Comparison of ENCODE assay signal across 12 cellular contexts in the genomic region with DNA sequence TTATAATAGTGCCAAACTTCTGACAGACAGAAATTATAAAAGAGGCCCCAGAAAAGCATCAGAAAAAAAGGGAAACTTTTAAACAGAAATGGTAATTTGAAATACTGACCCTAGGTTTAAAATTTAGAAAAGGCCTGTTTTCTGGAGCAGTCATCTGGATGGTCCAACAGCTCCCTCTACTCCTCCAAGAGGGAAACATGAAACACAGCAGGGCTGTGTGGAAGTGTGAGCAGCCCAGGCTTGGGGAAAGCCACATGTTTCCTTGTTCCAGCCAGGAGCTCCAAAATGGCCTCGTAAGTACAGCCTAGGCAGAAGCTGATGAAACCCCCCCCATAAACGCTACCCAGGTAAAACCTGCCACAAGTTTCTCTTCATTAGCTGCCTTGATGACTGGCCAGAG.
DNase-seq lines count a peak whose midpoint lies in the region; ATAC-seq and TF ChIP-seq lines count a peak whose summit lies in the region.
"Had no signal": no experiment of that assay in that cellular context is flagged by ENCODE, and none has a peak within 500 bp of the region (broad histone marks: within the 10 kb centered on the region; RNA-seq: fewer than 3 reads in every experiment).

No MANE protein-coding gene starts in this region.

- TF ChIP-seq EP300 in neural cell (conservative IDR thresholded peaks at IDR 0.05; ENCODE audit: poor library complexity, severe bottlenecking), result no peak

- H4K8ac ChIP-seq in mesenchymal stem cell (ENCODE audit: low read length), result no peak overlapping the region

- H3K79me2 ChIP-seq in neural cell (replicated peaks; ENCODE audit: insufficient read depth, low read length), result no peaks in the 10 kb centered on the region
- H3K79me2 ChIP-seq: parathyroid adenoma had no signal

- no CpG with 5 or more reads among the region's 2 CpGs for WGBS in mesenchymal stem cell

- no peaks in the 10 kb centered on the region for H3K36me3 ChIP-seq in neural cell (ENCODE audit: insufficient read depth, low read length)
- no peaks in the 10 kb centered on the region for H3K36me3 ChIP-seq in mesenchymal stem cell (ENCODE audit: control insufficient read depth in 1 of 2, insufficient read depth in 2 of 2, low read depth in 1 of 2, low read length in 2 of 2)

- H3K4me2 ChIP-seq in neural cell (ENCODE audit: low read length) (no peak overlapping the region), mesenchymal stem cell (ENCODE audit: low read length, poor library complexity, severe bottlenecking) (no peak overlapping the region)

- TF ChIP-seq CTCF in choroid plexus epithelial cell (conservative IDR thresholded peaks at IDR 0.05; ENCODE audit: low read depth, low read length) (peak; percentile 35), neural cell (IDR thresholded peaks at IDR 0.05; ENCODE audit: poor library complexity, severe bottlenecking) (peak; percentile 49)

- ATAC-seq in GM18517 (IDR thresholded peaks at IDR 0.05; ENCODE audit: unreplicated experiment), result no peak
- ATAC-seq: left lobe of liver had no signal

- H2AFZ ChIP-seq in neural cell (ENCODE audit: low read depth, low read length) (no peak overlapping the region), mesenchymal stem cell (ENCODE audit: low read depth, low read length) (no peak overlapping the region)
- H2AFZ ChIP-seq: parathyroid adenoma had no signal

- no peaks in the 10 kb centered on the region for H3K79me1 ChIP-seq in mesenchymal stem cell (replicated peaks; ENCODE audit: low read length, poor library complexity, severe bottlenecking)

- no peak overlapping the region for H2BK5ac ChIP-seq in mesenchymal stem cell (ENCODE audit: low read depth, low read length, poor library complexity, severe bottlenecking)

- TF ChIP-seq RAD21 in neural cell (conservative IDR thresholded peaks at IDR 0.05), result peak; percentile 56

- no peak overlapping the region for H2BK12ac ChIP-seq in mesenchymal stem cell (ENCODE audit: low read length in 2 of 2)

- no peak overlapping the region for H4K91ac ChIP-seq in mesenchymal stem cell (ENCODE audit: low read length)

- no peak overlapping the region for H3K18ac ChIP-seq in mesenchymal stem cell (ENCODE audit: low read depth in 1 of 2, low read length in 2 of 2)

- no peak overlapping the region for H3K14ac ChIP-seq in mesenchymal stem cell (ENCODE audit: low read length in 2 of 2)

- peak; percentile 54 for DNase-seq in NCI-H2107 treated with DMSO at 0.1 percent for 48 hours (lab: John Stamatoyannopoulos, UW; ENCODE audit: unreplicated experiment)
- DNase-seq in NCI-H2107 (lab: John Stamatoyannopoulos, UW), result no peak
- DNase-seq in NCI-H526 treated with DMSO at 0.1 percent for 48 hours (lab: John Stamatoyannopoulos, UW), result peak; percentile 73
- DNase-seq in choroid plexus epithelial cell (ENCODE audit: low read depth), result peak; percentile 10
- DNase-seq in activated CD4-positive, alpha-beta T cell treated with anti-CD3 and anti-CD28 coated beads for 4 hours, result no peak
- no peak for DNase-seq in mesenchymal stem cell
- DNase-seq: activated CD8-positive, alpha-beta memory T cell treated with anti-CD3 and anti-CD28 coated beads for 24 hours; NCI-H1694 had no signal

- H3K27ac ChIP-seq in neural cell (ENCODE audit: low read length), result no peak overlapping the region
- no peak overlapping the region for H3K27ac ChIP-seq in mesenchymal stem cell (ENCODE audit: low read length, poor library complexity, severe bottlenecking)
- H3K27ac ChIP-seq: parathyroid adenoma had no signal

- H4K20me1 ChIP-seq in neural cell (ENCODE audit: insufficient read depth), result no peaks in the 10 kb centered on the region

- no peak overlapping the region for H2BK120ac ChIP-seq in mesenchymal stem cell (ENCODE audit: low read depth, low read length)

- no peak overlapping the region for H2AK5ac ChIP-seq in mesenchymal stem cell (ENCODE audit: low read length, severe bottlenecking)

- H3K27me3 ChIP-seq in neural cell (ENCODE audit: insufficient read depth, low read depth, low read length) (no peaks in the 10 kb centered on the region), mesenchymal stem cell (ENCODE audit: control insufficient read depth in 1 of 2, insufficient read depth in 1 of 2, low read length in 2 of 2) (peaks cover 0 to 5% of the 10 kb centered on the region in 2 experiments)

- no peak overlapping the region for H3K9ac ChIP-seq in neural cell (ENCODE audit: low read length)
- H3K9ac ChIP-seq in mesenchymal stem cell (ENCODE audit: low read length), result no peak overlapping the region
- H3K9ac ChIP-seq: parathyroid adenoma had no signal

- no peak overlapping the region for H2BK15ac ChIP-seq in mesenchymal stem cell (ENCODE audit: low read depth, poor library complexity, severe bottlenecking)

- H3K4ac ChIP-seq in mesenchymal stem cell (ENCODE audit: low read depth in 1 of 2, low read length in 2 of 2), result no peak overlapping the region

- H3K9me3 ChIP-seq in neural cell (ENCODE audit: low read length), result no peaks in the 10 kb centered on the region
- H3K9me3 ChIP-seq in mesenchymal stem cell (ENCODE audit: control insufficient read depth, low read length), result no peaks in the 10 kb centered on the region

- H3K4me3 ChIP-seq in choroid plexus epithelial cell (ENCODE audit: low read depth, low read length), result no peak overlapping the region
- no peak overlapping the region for H3K4me3 ChIP-seq in neural cell (ENCODE audit: low read length)
- no peak overlapping the region for H3K4me3 ChIP-seq in mesenchymal stem cell (ENCODE audit: insufficient read depth in 1 of 2, low read depth in 1 of 2, low read length in 2 of 2)

- no peak overlapping the region for H3K23ac ChIP-seq in mesenchymal stem cell (ENCODE audit: low read length in 2 of 2)

- no peaks in the 10 kb centered on the region for H3K4me1 ChIP-seq in mesenchymal stem cell (ENCODE audit: control insufficient read depth, insufficient read depth, low read depth, low read length)
- H3K4me1 ChIP-seq: parathyroid adenoma had no signal

- no peaks in the 10 kb centered on the region for H3K9me2 ChIP-seq in neural cell (ENCODE audit: insufficient read depth, low read length)

- H3F3A ChIP-seq in neural cell (ENCODE audit: insufficient read depth, low read length, poor library complexity, severe bottlenecking), result no peaks in the 10 kb centered on the region

TF ChIP-seq in neural cell, 6 proteins besides CTCF, POLR2A, EP300 and RAD21:
- TF ChIP-seq EZH2 (IDR thresholded peaks at IDR 0.05; ENCODE audit: borderline replicate concordance, insufficient read depth, low read length, poor library complexity, severe bottlenecking) (no peak), TAF1 (IDR thresholded peaks at IDR 0.05; ENCODE audit: low read depth) (no peak), POLR2AphosphoS5 (IDR thresholded peaks at IDR 0.05) (no peak), SMC3 (conservative IDR thresholded peaks at IDR 0.05; ENCODE audit: poor library complexity) (peak; percentile 17), MXI1 (conservative IDR thresholded peaks at IDR 0.05; ENCODE audit: poor library complexity, severe bottlenecking) (no peak)
- TF ChIP-seq, protein P1, sequence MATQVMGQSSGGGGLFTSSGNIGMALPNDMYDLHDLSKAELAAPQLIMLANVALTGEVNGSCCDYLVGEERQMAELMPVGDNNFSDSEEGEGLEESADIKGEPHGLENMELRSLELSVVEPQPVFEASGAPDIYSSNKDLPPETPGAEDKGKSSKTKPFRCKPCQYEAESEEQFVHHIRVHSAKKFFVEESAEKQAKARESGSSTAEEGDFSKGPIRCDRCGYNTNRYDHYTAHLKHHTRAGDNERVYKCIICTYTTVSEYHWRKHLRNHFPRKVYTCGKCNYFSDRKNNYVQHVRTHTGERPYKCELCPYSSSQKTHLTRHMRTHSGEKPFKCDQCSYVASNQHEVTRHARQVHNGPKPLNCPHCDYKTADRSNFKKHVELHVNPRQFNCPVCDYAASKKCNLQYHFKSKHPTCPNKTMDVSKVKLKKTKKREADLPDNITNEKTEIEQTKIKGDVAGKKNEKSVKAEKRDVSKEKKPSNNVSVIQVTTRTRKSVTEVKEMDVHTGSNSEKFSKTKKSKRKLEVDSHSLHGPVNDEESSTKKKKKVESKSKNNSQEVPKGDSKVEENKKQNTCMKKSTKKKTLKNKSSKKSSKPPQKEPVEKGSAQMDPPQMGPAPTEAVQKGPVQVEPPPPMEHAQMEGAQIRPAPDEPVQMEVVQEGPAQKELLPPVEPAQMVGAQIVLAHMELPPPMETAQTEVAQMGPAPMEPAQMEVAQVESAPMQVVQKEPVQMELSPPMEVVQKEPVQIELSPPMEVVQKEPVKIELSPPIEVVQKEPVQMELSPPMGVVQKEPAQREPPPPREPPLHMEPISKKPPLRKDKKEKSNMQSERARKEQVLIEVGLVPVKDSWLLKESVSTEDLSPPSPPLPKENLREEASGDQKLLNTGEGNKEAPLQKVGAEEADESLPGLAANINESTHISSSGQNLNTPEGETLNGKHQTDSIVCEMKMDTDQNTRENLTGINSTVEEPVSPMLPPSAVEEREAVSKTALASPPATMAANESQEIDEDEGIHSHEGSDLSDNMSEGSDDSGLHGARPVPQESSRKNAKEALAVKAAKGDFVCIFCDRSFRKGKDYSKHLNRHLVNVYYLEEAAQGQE (IDR thresholded peaks at IDR 0.05; ENCODE audit: borderline replicate concordance), result no peak

Comparison
In these comparisons a context has a peak if more than half of its experiments do, and no peak if none do; other contexts are left out.
1. DNase-seq: peak in NCI-H2107 treated with DMSO at 0.1 percent for 48 hours (single experiment), NCI-H526 treated with DMSO at 0.1 percent for 48 hours (single experiment) and choroid plexus epithelial cell (single experiment); none in NCI-H2107 (single experiment), activated CD4-positive, alpha-beta T cell treated with anti-CD3 and anti-CD28 coated beads for 4 hours (0 of 2) and mesenchymal stem cell (single experiment).